In genomic region chrX:70477734-70478075, GRCh38 we compare ENCODE assay signal across 1 cellular context.
TF ChIP-seq lines count a peak whose summit lies in the region.

No MANE protein-coding gene starts in this region.

TF ChIP-seq in WTC11, 78 proteins besides CTCF, POLR2A, EP300 and RAD21 (continued from another document):
- TF ChIP-seq ZNF425 (CRISPR knock-in tag; conservative IDR thresholded peaks at IDR 0.05) (no peak), IRF1 (CRISPR knock-in tag; IDR thresholded peaks at IDR 0.05) (no peak), ZNF532 (CRISPR knock-in tag; IDR thresholded peaks at IDR 0.05; ENCODE audit: borderline replicate concordance) (no peak), ZNF512 (CRISPR knock-in tag; IDR thresholded peaks at IDR 0.05; ENCODE audit: borderline replicate concordance) (no peak), E2F5 (CRISPR knock-in tag; IDR thresholded peaks at IDR 0.05) (no peak), MAX (CRISPR knock-in tag; IDR thresholded peaks at IDR 0.05) (no peak), ATF2 (CRISPR knock-in tag; IDR thresholded peaks at IDR 0.05; ENCODE audit: borderline replicate concordance, low read depth) (no peak), ZNF138 (CRISPR knock-in tag; conservative IDR thresholded peaks at IDR 0.05) (no peak), ZNF232 (CRISPR knock-in tag; IDR thresholded peaks at IDR 0.05) (no peak), ZNF317 (CRISPR knock-in tag; IDR thresholded peaks at IDR 0.05; ENCODE audit: borderline replicate concordance, low read depth) (no peak), FOXK1 (CRISPR knock-in tag; IDR thresholded peaks at IDR 0.05) (no peak)
